18 cellular contexts compared by ENCODE assay signal in genomic region chr4:138627096-138627495, GRCh38.
DNase-seq lines count a peak whose midpoint lies in the region; ATAC-seq, FAIRE-seq and TF ChIP-seq lines count a peak whose summit lies in the region.
"Had no signal": no experiment of that assay in that cellular context is flagged by ENCODE, and none has a peak within 500 bp of the region (broad histone marks: within the 10 kb centered on the region; RNA-seq: fewer than 3 reads in every experiment).

No MANE protein-coding gene starts in this region.

- no peaks in the 10 kb centered on the region for H3K36me3 ChIP-seq in bronchial epithelial cell (ENCODE audit: control insufficient read depth, insufficient read depth, low read length)
- H3K36me3 ChIP-seq: BLaER1 treated with 17β-estradiol and CSF1 and Interleukin-3, amounts not matched to agents 10 nM and 100 nM had no signal

- ATAC-seq in left colon = no peak
- ATAC-seq: A549 had no signal

- FAIRE-seq in bronchial epithelial cell (lab: Jason Lieb, UNC) = no peak
- FAIRE-seq in H54 (lab: Jason Lieb, UNC) = no peak
- FAIRE-seq: A549, GM19239 had no signal

- intact Hi-C loops in left colon (cut with DNase I, micrococcal nuclease) = no loop called here

- no peak for TF ChIP-seq CTCF in bronchial epithelial cell (IDR thresholded peaks at IDR 0.05; ENCODE audit: insufficient read depth, low read length, severe bottlenecking)

- DNase-seq in ELR (ENCODE audit: low read depth) = peak; percentile 56
- peak; percentile 8 for DNase-seq in M059J (ENCODE audit: low read depth)
- peak; percentile 41 for DNase-seq in bronchial epithelial cell (ENCODE audit: low read depth)
- peak; percentile 8 for DNase-seq in iris pigment epithelial cell (ENCODE audit: low read depth)
- DNase-seq in left colon = no peak
- DNase-seq in superior temporal gyrus (ENCODE audit: extremely low spot score) = no peak
- no peak for DNase-seq in activated CD4-positive, CD25-positive, alpha-beta regulatory T cell treated with anti-CD3 and anti-CD28 coated beads, Interleukin-2, amount 50 U/mL, for 72 hours
- DNase-seq in H54 (ENCODE audit: insufficient read length, low spot score) = no peak
- DNase-seq: CD8-positive, alpha-beta memory T cell; H9; KG1; NCI-H1092 treated with DMSO at 0.1 percent for 48 hours; NCI-H1694 treated with DMSO at 0.1 percent for 48 hours; NCI-H2171; NCI-H748 treated with DMSO at 0.1 percent for 48 hours had no signal

- no peak for TF ChIP-seq POLR2A in H54 (IDR thresholded peaks at IDR 0.05; ENCODE audit: low read depth, low read length)

- H3K4me3 ChIP-seq in bronchial epithelial cell (ENCODE audit: low read depth, low read length) = no peak overlapping the region
- H3K4me3 ChIP-seq: A549; BLaER1 treated with 17β-estradiol and CSF1 and Interleukin-3, amounts not matched to agents 10 nM and 100 nM had no signal

- H3K27me3 ChIP-seq in bronchial epithelial cell (ENCODE audit: control insufficient read depth, insufficient read depth, low read length) = no peaks in the 10 kb centered on the region
- H3K27me3 ChIP-seq: BLaER1 treated with 17β-estradiol and CSF1 and Interleukin-3, amounts not matched to agents 10 nM and 100 nM had no signal

Comparison
In these comparisons a context has a peak if more than half of its experiments do, and no peak if none do; other contexts are left out.
1. DNase-seq: peak in ELR (single experiment), M059J (single experiment), bronchial epithelial cell (single experiment) and iris pigment epithelial cell (single experiment); none in left colon (0 of 2), superior temporal gyrus (single experiment), activated CD4-positive, CD25-positive, alpha-beta regulatory T cell treated with anti-CD3 and anti-CD28 coated beads, Interleukin-2, amount 50 U/mL, for 72 hours (single experiment) and H54 (single experiment).